16 cellular contexts compared by ENCODE assay signal in the genomic region with DNA sequence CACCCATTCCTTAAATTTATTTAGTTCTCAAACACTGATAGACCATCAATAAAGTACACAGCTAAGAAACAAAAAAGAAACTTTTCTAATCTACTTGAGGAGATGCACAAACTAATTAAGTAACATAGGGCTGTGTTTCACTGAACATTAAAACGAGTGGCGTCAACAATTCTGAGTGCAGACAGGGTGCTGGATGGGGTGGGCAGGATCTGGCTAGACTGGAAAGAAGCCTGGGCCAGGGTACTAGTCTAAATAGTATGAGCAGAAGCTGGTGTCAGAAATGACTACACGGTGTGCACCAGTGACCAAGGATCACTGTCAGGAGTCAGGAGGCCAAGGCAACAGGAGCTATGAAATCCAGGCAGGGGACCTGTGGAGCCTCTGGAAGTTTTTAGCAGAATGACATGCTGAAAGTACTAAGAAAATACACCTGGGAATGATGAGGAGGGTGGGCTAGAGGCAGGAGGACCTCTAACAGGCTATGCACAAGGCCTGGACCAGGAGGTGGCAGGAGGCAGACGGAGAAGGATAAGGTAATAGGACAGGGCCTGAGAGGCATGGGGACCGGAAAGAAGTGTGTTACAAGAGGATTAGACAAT. TPM values are rescaled to one million over a fixed set of nuclear protein-coding genes. Genes with fewer than 3 reads are reported as not detected.
DNase-seq lines count a peak whose midpoint lies in the region; ATAC-seq and TF ChIP-seq lines count a peak whose summit lies in the region.
"Had no signal": no experiment of that assay in that cellular context is flagged by ENCODE, and none has a peak within 500 bp of the region (broad histone marks: within the 10 kb centered on the region; RNA-seq: fewer than 3 reads in every experiment).

No MANE protein-coding gene starts in this region.

- H3K27me3 ChIP-seq in CD8-positive, alpha-beta T cell (ENCODE audit: insufficient read depth, low read length) = no peaks in the 10 kb centered on the region
- H3K27me3 ChIP-seq in naive thymus-derived CD4-positive, alpha-beta T cell (ENCODE audit: control insufficient read depth in 2 of 2, insufficient read depth in 2 of 2, low read length in 2 of 2) = no peaks in the 10 kb centered on the region
- no peaks in the 10 kb centered on the region for H3K27me3 ChIP-seq in heart right ventricle
- H3K27me3 ChIP-seq: BLaER1 had no signal

- no peak overlapping the region for H3K4me3 ChIP-seq in CD8-positive, alpha-beta T cell (ENCODE audit: low read depth, low read length)
- H3K4me3 ChIP-seq in naive thymus-derived CD4-positive, alpha-beta T cell (ENCODE audit: low read length) = no peak overlapping the region
- H3K4me3 ChIP-seq in heart right ventricle = no peak overlapping the region
- H3K4me3 ChIP-seq: BLaER1 had no signal

- peaks cover 5% of the 10 kb centered on the region for H3K4me1 ChIP-seq in CD8-positive, alpha-beta T cell (ENCODE audit: insufficient read depth, low read length)
- H3K4me1 ChIP-seq in naive thymus-derived CD4-positive, alpha-beta T cell (ENCODE audit: control insufficient read depth in 2 of 2, insufficient read depth in 2 of 2, low read length in 2 of 2) = peaks cover 0 to 8% of the 10 kb centered on the region in 2 donors
- peaks cover 0 to 12% (median 0%) of the 10 kb centered on the region in 9 donors for H3K4me1 ChIP-seq in heart right ventricle

- no peak for ATAC-seq in CD8-positive, alpha-beta T cell
- no peak for ATAC-seq in WTC11
- no peak for ATAC-seq in naive thymus-derived CD4-positive, alpha-beta T cell
- no peak for ATAC-seq in heart right ventricle
- ATAC-seq: Right ventricle myocardium inferior had no signal

- peaks cover 84% of the 10 kb centered on the region for H3K36me3 Mint-ChIP-seq in activated naive CD4-positive, alpha-beta T cell treated with anti-CD3 and anti-CD28 coated beads, Interleukin-2, amount 10 ng/mL, durations not matched to agents 7 days and 5 days
- H3K36me3 Mint-ChIP-seq in CD8-positive, alpha-beta T cell = peaks cover 94% of the 10 kb centered on the region
- H3K36me3 Mint-ChIP-seq in WTC11 = peaks cover 93% of the 10 kb centered on the region
- H3K36me3 Mint-ChIP-seq in naive thymus-derived CD4-positive, alpha-beta T cell = peaks cover 18 to 77% (median 48%) of the 10 kb centered on the region in 5 donors

- CTCF ChIA-PET in activated naive CD4-positive, alpha-beta T cell treated with anti-CD3 and anti-CD28 coated beads, Interleukin-2, amount 10 ng/mL, durations not matched to agents 7 days and 5 days (lab: Charles Lee) = no interaction called here
- CTCF ChIA-PET in CD8-positive, alpha-beta T cell (lab: Charles Lee) = interaction anchor here (1.1 to 1.4 kb wide), 4 partner anchors 9 to 282 kb away, joined by 3 to 5 read pairs (median 4); no protein-coding TSS in a partner anchor
- CTCF ChIA-PET in WTC11 (lab: Charles Lee) = interaction anchor here (1.4 kb wide), 1 partner anchor 11 kb away, joined by 5 read pairs; no protein-coding TSS in a partner anchor
- CTCF ChIA-PET in naive thymus-derived CD4-positive, alpha-beta T cell (lab: Charles Lee) = interaction anchor here (0.9 kb wide), 1 partner anchor 80 kb away, joined by 3 read pairs; no protein-coding TSS in a partner anchor

- DNase-seq in activated naive CD4-positive, alpha-beta T cell treated with anti-CD3 and anti-CD28 coated beads, Interleukin-2, amount 10 ng/mL, durations not matched to agents 7 days and 5 days = no peak
- no peak for DNase-seq in activated naive CD4-positive, alpha-beta T cell (lab: John Stamatoyannopoulos, UW)
- no peak for DNase-seq in CD8-positive, alpha-beta T cell
- no peak for DNase-seq in WTC11 (ENCODE audit: low spot score)
- DNase-seq in naive thymus-derived CD4-positive, alpha-beta T cell = no peak
- DNase-seq in NCI-H187 (lab: John Stamatoyannopoulos, UW) = no peak
- no peak for DNase-seq in heart right ventricle
- DNase-seq: DMS53, H9, NCI-H1417, NCI-H2029, NCI-H2171 treated with DMSO at 0.1 percent for 48 hours, NCI-H510A, NCI-H82 had no signal

- H3K27me3 Mint-ChIP-seq in activated naive CD4-positive, alpha-beta T cell treated with anti-CD3 and anti-CD28 coated beads, Interleukin-2, amount 10 ng/mL, durations not matched to agents 7 days and 5 days = no peaks in the 10 kb centered on the region
- no peaks in the 10 kb centered on the region for H3K27me3 Mint-ChIP-seq in CD8-positive, alpha-beta T cell (ENCODE audit: low read depth)
- H3K27me3 Mint-ChIP-seq in WTC11 (ENCODE audit: low read depth) = no peaks in the 10 kb centered on the region
- no peaks in the 10 kb centered on the region for H3K27me3 Mint-ChIP-seq in naive thymus-derived CD4-positive, alpha-beta T cell

- H3K9me3 ChIP-seq in CD8-positive, alpha-beta T cell (ENCODE audit: low read length) = no peaks in the 10 kb centered on the region
- H3K9me3 ChIP-seq in naive thymus-derived CD4-positive, alpha-beta T cell (ENCODE audit: control insufficient read depth in 2 of 3, low read length in 3 of 3) = no peaks in the 10 kb centered on the region
- H3K9me3 ChIP-seq in heart right ventricle = no peaks in the 10 kb centered on the region
- H3K9me3 ChIP-seq: BLaER1 had no signal

- no peak overlapping the region for H3K27ac ChIP-seq in CD8-positive, alpha-beta T cell (ENCODE audit: low read depth, low read length)
- H3K27ac ChIP-seq in naive thymus-derived CD4-positive, alpha-beta T cell (ENCODE audit: low read depth, low read length) = no peak overlapping the region
- H3K27ac ChIP-seq in heart right ventricle = no peak overlapping the region
- H3K27ac ChIP-seq: BLaER1 had no signal

- peaks cover 43% of the 10 kb centered on the region for H3K4me1 Mint-ChIP-seq in activated naive CD4-positive, alpha-beta T cell treated with anti-CD3 and anti-CD28 coated beads, Interleukin-2, amount 10 ng/mL, durations not matched to agents 7 days and 5 days
- H3K4me1 Mint-ChIP-seq in CD8-positive, alpha-beta T cell (ENCODE audit: low read depth) = peaks cover 64% of the 10 kb centered on the region
- peaks cover 7% of the 10 kb centered on the region for H3K4me1 Mint-ChIP-seq in WTC11
- peaks cover 20 to 79% (median 63%) of the 10 kb centered on the region in 7 donors for H3K4me1 Mint-ChIP-seq in naive thymus-derived CD4-positive, alpha-beta T cell

- H3K27ac Mint-ChIP-seq in activated naive CD4-positive, alpha-beta T cell treated with anti-CD3 and anti-CD28 coated beads, Interleukin-2, amount 10 ng/mL, durations not matched to agents 7 days and 5 days = peak overlapping the region; percentile 12
- peak overlapping the region; percentile 77 for H3K27ac Mint-ChIP-seq in CD8-positive, alpha-beta T cell
- H3K27ac Mint-ChIP-seq in WTC11 = peak overlapping the region; percentile 17; the same call in 1 of the 2 replicates
- H3K27ac Mint-ChIP-seq in naive thymus-derived CD4-positive, alpha-beta T cell = peak overlapping the region in 8 of 9 donors; percentile 17 to 85 (median 58)

- H3K9me3 Mint-ChIP-seq in activated naive CD4-positive, alpha-beta T cell treated with anti-CD3 and anti-CD28 coated beads, Interleukin-2, amount 10 ng/mL, durations not matched to agents 7 days and 5 days = no peaks in the 10 kb centered on the region
- no peaks in the 10 kb centered on the region for H3K9me3 Mint-ChIP-seq in CD8-positive, alpha-beta T cell
- H3K9me3 Mint-ChIP-seq in WTC11 = no peaks in the 10 kb centered on the region
- H3K9me3 Mint-ChIP-seq in naive thymus-derived CD4-positive, alpha-beta T cell = peaks cover 0 to 1% (median 0%) of the 10 kb centered on the region in 11 donors
- H3K9me3 Mint-ChIP-seq: H9 had no signal

- intact Hi-C loops in CD8-positive, alpha-beta T cell (cut with DNase I, micrococcal nuclease) = no loop called here
- intact Hi-C loops in naive thymus-derived CD4-positive, alpha-beta T cell (cut with micrococcal nuclease) = no loop called here
- intact Hi-C loops in heart right ventricle (cut with DNase I) = no loop called here

- H3K4me3 Mint-ChIP-seq in activated naive CD4-positive, alpha-beta T cell treated with anti-CD3 and anti-CD28 coated beads, Interleukin-2, amount 10 ng/mL, durations not matched to agents 7 days and 5 days = no peak overlapping the region
- no peak overlapping the region for H3K4me3 Mint-ChIP-seq in CD8-positive, alpha-beta T cell
- no peak overlapping the region for H3K4me3 Mint-ChIP-seq in WTC11
- no peak overlapping the region for H3K4me3 Mint-ChIP-seq in naive thymus-derived CD4-positive, alpha-beta T cell
- H3K4me3 Mint-ChIP-seq: H9 had no signal

- 91 to 93% methylated on average over 5 of the region's 5 CpGs for whole genome bisulfite sequencing in heart right ventricle, 2 donors

- no peak for TF ChIP-seq CTCF in CD8-positive, alpha-beta T cell (IDR thresholded peaks at IDR 0.05)
- no peak for TF ChIP-seq CTCF in WTC11 (IDR thresholded peaks at IDR 0.05)
- TF ChIP-seq CTCF in heart right ventricle (IDR thresholded peaks at IDR 0.05) = no peak

- peaks cover 36% of the 10 kb centered on the region for H3K36me3 ChIP-seq in CD8-positive, alpha-beta T cell (ENCODE audit: insufficient read depth, low read length)
- peaks cover 12 to 89% (median 41%) of the 10 kb centered on the region in 3 experiments for H3K36me3 ChIP-seq in naive thymus-derived CD4-positive, alpha-beta T cell (ENCODE audit: control insufficient read depth in 2 of 3, insufficient read depth in 3 of 3, low read length in 3 of 3)
- H3K36me3 ChIP-seq in heart right ventricle = peaks cover 0 to 100% (median 42%) of the 10 kb centered on the region in 9 donors

- POLR2A ChIA-PET in CD8-positive, alpha-beta T cell (lab: Charles Lee) = interaction anchor here (1.2 to 1.4 kb wide), 2 partner anchors 14 to 87 kb away, joined by 3 read pairs; a partner anchor contains a TSS
- POLR2A ChIA-PET in WTC11 (lab: Charles Lee) = interaction anchor here (1.2 kb wide), 1 partner anchor 15 kb away, joined by 4 read pairs; no protein-coding TSS in a partner anchor
- POLR2A ChIA-PET in naive thymus-derived CD4-positive, alpha-beta T cell (lab: Charles Lee) = interaction anchor here (0.8 to 1.5 kb wide), 3 partner anchors 11 to 87 kb away, joined by 5 to 6 read pairs (median 5); a partner anchor contains a TSS

RNA-seq across cellular contexts. Expression of a gene that starts 13.3 kb away (rescaled TPM):
- total RNA-seq in CD8-positive, alpha-beta T cell = 10 to 100 TPM; 10.9 to 11.2 TPM
- total RNA-seq in WTC11 (2021) = 13.7 to 14.7 TPM (median 14.6 TPM) in 3 replicates
- total RNA-seq in naive thymus-derived CD4-positive, alpha-beta T cell = 10 to 100 TPM; 10.2 to 26.6 (median 23.4) TPM
- polyA plus RNA-seq in naive thymus-derived CD4-positive, alpha-beta T cell = 1 to 10 TPM; 6.9 to 9.0 TPM
- 1 to 10 TPM; 2.4 to 4.0 (median 3.3) TPM for total RNA-seq in heart right ventricle
- polyA plus RNA-seq in heart right ventricle = 1 to 10 TPM; 1.1 to 2.3 TPM

RNA-seq across cellular contexts. Expression of a gene that starts 14.1 kb away (rescaled TPM):
- 10 to 100 TPM; 68.0 to 76.4 TPM for total RNA-seq in CD8-positive, alpha-beta T cell
- total RNA-seq in WTC11 (2021) (51.6 to 57.4 TPM (median 52.2 TPM) in 3 replicates), heart right ventricle (10 to 100 TPM in 2 of 10 donors, 1 to 10 TPM in 8; 2.4 to 11.5 (median 4.9) TPM)
- 100 to 1,000 TPM in 2 of 5 experiments, 10 to 100 TPM in 3; 61.4 to 125 (median 78.7) TPM for total RNA-seq in naive thymus-derived CD4-positive, alpha-beta T cell
- 10 to 100 TPM; 18.3 to 22.6 TPM for polyA plus RNA-seq in naive thymus-derived CD4-positive, alpha-beta T cell
- polyA plus RNA-seq in heart right ventricle = 10 to 100 TPM; 10.2 to 24.0 TPM

RNA-seq across cellular contexts. Expression of a gene that starts 29.2 kb away (rescaled TPM):
- total RNA-seq in CD8-positive, alpha-beta T cell = 10 to 100 TPM; 22.8 to 23.9 TPM
- total RNA-seq in WTC11 (2021) (11.2 to 13.1 TPM (median 12.2 TPM) in 3 replicates), heart right ventricle (1 to 10 TPM; 2.1 to 6.4 (median 3.8) TPM)
- 10 to 100 TPM; 16.9 to 33.7 (median 19.6) TPM for total RNA-seq in naive thymus-derived CD4-positive, alpha-beta T cell
- 1 to 10 TPM; 5.7 to 9.5 TPM for polyA plus RNA-seq in naive thymus-derived CD4-positive, alpha-beta T cell
- polyA plus RNA-seq in heart right ventricle = 1 to 10 TPM; 4.8 to 8.9 TPM

RNA-seq across cellular contexts. Expression of a gene that starts 29.3 kb away (rescaled TPM):
- 1 to 10 TPM; 1.3 to 1.4 TPM for total RNA-seq in CD8-positive, alpha-beta T cell
- total RNA-seq in WTC11 (2021) = 0.61 to 0.76 TPM (median 0.69 TPM) in 3 replicates
- total RNA-seq in naive thymus-derived CD4-positive, alpha-beta T cell = 1 to 10 TPM in 1 of 5 experiments, under 1 TPM in 3, not detected in 1; 0.13 to 1.9 (median 0.40) TPM
- under 1 TPM; 0.44 to 0.71 TPM for polyA plus RNA-seq in naive thymus-derived CD4-positive, alpha-beta T cell
- total RNA-seq in heart right ventricle = 1 to 10 TPM; 1.4 to 5.2 (median 3.0) TPM
- 1 to 10 TPM in 1 of 2 donors, under 1 TPM in 1; 0.44 to 2.0 TPM for polyA plus RNA-seq in heart right ventricle

Comparison
In these comparisons a context has a peak if more than half of its experiments do, and no peak if none do; other contexts are left out.
1. H3K27ac Mint-ChIP-seq: peak in every context shown above with its lines; median percentile 77 in CD8-positive, alpha-beta T cell; 58 in naive thymus-derived CD4-positive, alpha-beta T cell; 17 in WTC11; 12 in activated naive CD4-positive, alpha-beta T cell treated with anti-CD3 and anti-CD28 coated beads, Interleukin-2, amount 10 ng/mL, durations not matched to agents 7 days and 5 days.